Comparison of ENCODE assay signal across 8 cellular contexts in genomic region chr17:49497147-49498036, GRCh38. TPM values are rescaled to one million over a fixed set of nuclear protein-coding genes. Genes with fewer than 3 reads are reported as not detected.
A peak's percentile ranks its signal among the peaks of the same experiment; 100 is the strongest.
DNase-seq lines count a peak whose midpoint lies in the region; ATAC-seq and TF ChIP-seq lines count a peak whose summit lies in the region.

No MANE protein-coding gene starts in this region.

- no peaks in the 10 kb centered on the region for H3K9me3 ChIP-seq in HAP-1
- no peaks in the 10 kb centered on the region for H3K9me3 ChIP-seq in Panc1 (ENCODE audit: control insufficient read depth, insufficient read depth, low read depth, low read length)
- H3K9me3 ChIP-seq in right lobe of liver: no peaks in the 10 kb centered on the region
- H3K9me3 ChIP-seq in thoracic aorta: no peaks in the 10 kb centered on the region

- H3K4me1 Mint-ChIP-seq in chondrocyte (ENCODE audit: low read depth): peaks cover 19% of the 10 kb centered on the region

- CTCF ChIA-PET in Panc1 (lab: Charles Lee): interaction anchor here (0.5 to 1.1 kb wide), 7 partner anchors 10 to 495 kb away, joined by 3 to 4 read pairs (median 3); no protein-coding TSS in a partner anchor

- 4% methylated on average over 9 of the region's 76 CpGs for WGBS in right lobe of liver (ENCODE audit: insufficient coverage, low coverage, low lambda C conversion rate, missing lambda C conversion rate)

- intact Hi-C loops in Panc1 (cut with micrococcal nuclease; ENCODE audit: unreplicated experiment): loop anchor here (5.0 kb wide), 1 partner anchor 55 kb away; no protein-coding TSS in a partner anchor
- intact Hi-C loops in right lobe of liver (cut with DNase I): no loop called here

- H3K27me3 ChIP-seq in HAP-1 (ENCODE audit: low read depth): peaks cover 27% of the 10 kb centered on the region
- peaks cover 26% of the 10 kb centered on the region for H3K27me3 ChIP-seq in Panc1 (ENCODE audit: control insufficient read depth, insufficient read depth, low read length)
- H3K27me3 ChIP-seq in right lobe of liver: peaks cover 5 to 23% of the 10 kb centered on the region in 2 donors
- H3K27me3 ChIP-seq in thoracic aorta (replicated peaks; ENCODE audit: insufficient read depth): no peaks in the 10 kb centered on the region

- no peak for TF ChIP-seq POLR2A in right lobe of liver (IDR thresholded peaks at IDR 0.05)

- H3K4me3 ChIP-seq in HAP-1 (peak overlapping the region; percentile 49), Panc1 (ENCODE audit: low read depth in 2 of 2, low read length in 2 of 2) (peak overlapping the region; percentile 41 to 51), right lobe of liver (peak overlapping the region; percentile 16 to 53 (median 35)), thoracic aorta (peak overlapping the region; percentile 77)

- TF ChIP-seq CTCF in Panc1 (IDR thresholded peaks at IDR 0.05) (no peak), chondrocyte (IDR thresholded peaks at IDR 0.05) (no peak), right lobe of liver (IDR thresholded peaks at IDR 0.05) (no peak), thoracic aorta (IDR thresholded peaks at IDR 0.05) (no peak)

- no peaks in the 10 kb centered on the region for H3K9me3 Mint-ChIP-seq in chondrocyte (ENCODE audit: low read depth)

- H3K27ac ChIP-seq in Panc1 (ENCODE audit: low read length) (no peak overlapping the region), right lobe of liver (no peak overlapping the region), thoracic aorta (no peak overlapping the region)

- no TSS peak for BruUV-seq in Panc1 (replicated peaks; lab: Mats Ljungman, UMichigan)

- H3K27ac Mint-ChIP-seq in chondrocyte (ENCODE audit: unreplicated experiment): peak overlapping the region; percentile 59

- H3K4me1 ChIP-seq in HAP-1 (no peaks in the 10 kb centered on the region; the same call in 1 of the 2 replicates), Panc1 (ENCODE audit: control insufficient read depth, insufficient read depth, low read length) (peaks cover 13% of the 10 kb centered on the region), right lobe of liver (peaks cover 0 to 25% (median 4%) of the 10 kb centered on the region in 4 donors), thoracic aorta (ENCODE audit: control insufficient read depth in 1 of 2, low read depth in 2 of 2) (peaks cover 18 to 29% of the 10 kb centered on the region in 2 donors)

- peak in 1 of 2 experiments; percentile 64 for DNase-seq in HAP-1 (ENCODE audit: low spot score in 2 of 2)
- no peak for DNase-seq in Panc1 (ENCODE audit: low read depth, low spot score)
- no peak for DNase-seq in chondrocyte (ENCODE audit: low spot score)
- DNase-seq in right lobe of liver: no peak
- peak; percentile 49 for DNase-seq in thoracic aorta (ENCODE audit: low spot score)
- DNase-seq in pons (ENCODE audit: low spot score): no peak
- DNase-seq in foreskin melanocyte: no peak

- POLR2A ChIA-PET in Panc1 (lab: Charles Lee): no interaction called here

- H3K27me3 Mint-ChIP-seq in chondrocyte (ENCODE audit: low read depth): peaks cover 37% of the 10 kb centered on the region

- H3K36me3 ChIP-seq in HAP-1 (replicated peaks): no peaks in the 10 kb centered on the region
- H3K36me3 ChIP-seq in Panc1 (ENCODE audit: control insufficient read depth, insufficient read depth, low read length): no peaks in the 10 kb centered on the region
- no peaks in the 10 kb centered on the region for H3K36me3 ChIP-seq in right lobe of liver
- no peaks in the 10 kb centered on the region for H3K36me3 ChIP-seq in thoracic aorta

- H3K4me3 Mint-ChIP-seq in chondrocyte (ENCODE audit: unreplicated experiment): peak overlapping the region; percentile 69

- ATAC-seq in Panc1 (peak; percentile 44), right lobe of liver (peak in 2 of 4 donors; percentile 20 to 40), thoracic aorta (ENCODE audit: insufficient number of reproducible peaks, low FRiP score, low read depth) (no peak), GM19455 (IDR thresholded peaks at IDR 0.05; ENCODE audit: unreplicated experiment) (no peak)

- no peaks in the 10 kb centered on the region for H3K36me3 Mint-ChIP-seq in chondrocyte (ENCODE audit: low read depth)

- in situ Hi-C loops in HAP-1 (cut with MboI; ENCODE audit: low sequenced_read_pairs) (no loop called here), Panc1 (cut with HindIII; ENCODE audit: low pct_unique_long_range_greater_than_20kb, low sequenced_read_pairs) (no loop called here)

RNA-seq across cellular contexts. Expression of gene NGFR, which starts 2.3 kb away (rescaled TPM):
- 1.6 TPM for total RNA-seq in Panc1 (2021; ENCODE audit: unreplicated experiment)
- polyA plus RNA-seq in Panc1 (2012; ENCODE audit: insufficient read length): 0.75 TPM
- 1.7 to 4.4 TPM (median 1.8 TPM) in 3 replicates for total RNA-seq in chondrocyte
- 1 to 10 TPM; 3.1 to 9.4 (median 6.8) TPM for total RNA-seq in right lobe of liver
- total RNA-seq in thoracic aorta: 10 to 100 TPM; 13.9 to 22.5 TPM
